ENCODE assay signal across 13 cellular contexts in the genomic region with DNA sequence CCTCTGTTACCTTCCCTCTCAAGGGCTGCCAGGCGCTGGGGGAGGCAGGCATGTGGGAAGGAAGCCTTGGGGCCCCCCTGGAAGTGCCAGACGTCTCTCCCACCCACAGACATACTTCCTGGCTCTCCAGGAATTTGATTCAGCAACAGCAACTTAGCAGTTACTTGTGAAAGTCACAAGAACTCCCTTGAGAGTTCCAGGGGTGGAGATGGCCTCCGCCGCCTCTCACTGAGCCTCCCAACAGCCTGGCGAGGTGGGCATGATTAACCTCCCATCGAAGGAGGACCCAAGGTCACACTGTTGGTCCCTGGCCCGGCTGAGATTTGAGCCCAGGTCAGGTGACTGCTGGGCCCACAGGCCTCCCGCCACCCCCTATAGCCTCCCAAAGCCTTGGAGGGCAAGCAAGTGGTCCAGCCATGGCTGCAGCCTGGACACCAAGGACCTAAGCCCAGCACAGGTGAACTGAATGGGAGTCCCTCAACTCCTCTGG. TPM values are rescaled to one million over a fixed set of nuclear protein-coding genes. Genes with fewer than 3 reads are reported as not detected.
DNase-seq lines count a peak whose midpoint lies in the region; ATAC-seq and TF ChIP-seq lines count a peak whose summit lies in the region.
"Had no signal": no experiment of that assay in that cellular context is flagged by ENCODE, and none has a peak within 500 bp of the region (broad histone marks: within the 10 kb centered on the region; RNA-seq: fewer than 3 reads in every experiment).

No MANE protein-coding gene starts in this region.

- H3K27ac Mint-ChIP-seq in CD4-positive, CD25-positive, alpha-beta regulatory T cell, result peak overlapping the region in 2 of 3 donors; percentile 12 to 37
- H3K27ac Mint-ChIP-seq in chondrocyte (ENCODE audit: unreplicated experiment), result peak overlapping the region; percentile 88
- H3K27ac Mint-ChIP-seq: natural killer cell had no signal

- H3K9me3 Mint-ChIP-seq in CD4-positive, CD25-positive, alpha-beta regulatory T cell, result peaks cover 0 to 2% (median 0%) of the 10 kb centered on the region in 7 donors
- H3K9me3 Mint-ChIP-seq in chondrocyte (ENCODE audit: low read depth), result no peaks in the 10 kb centered on the region
- H3K9me3 Mint-ChIP-seq: natural killer cell had no signal

- no peaks in the 10 kb centered on the region for H3K36me3 Mint-ChIP-seq in CD4-positive, CD25-positive, alpha-beta regulatory T cell
- no peaks in the 10 kb centered on the region for H3K36me3 Mint-ChIP-seq in chondrocyte (ENCODE audit: low read depth)
- H3K36me3 Mint-ChIP-seq: natural killer cell had no signal

- no peak overlapping the region for H3K27ac ChIP-seq in CD4-positive, CD25-positive, alpha-beta regulatory T cell (ENCODE audit: insufficient read depth, low read length, poor library complexity, severe bottlenecking)
- H3K27ac ChIP-seq in KOPT-K1 (ENCODE audit: low read depth, low read length, poor library complexity, severe bottlenecking) (peak overlapping the region; percentile 12), muscle layer of duodenum (ENCODE audit: low read length) (peak overlapping the region; percentile 62)

- no peaks in the 10 kb centered on the region for H3K9me3 ChIP-seq in CD4-positive, CD25-positive, alpha-beta regulatory T cell (ENCODE audit: control insufficient read depth in 2 of 2, low read length in 2 of 2)
- H3K9me3 ChIP-seq in KOPT-K1 (ENCODE audit: insufficient read depth, low read length, poor library complexity, severe bottlenecking), result no peaks in the 10 kb centered on the region
- no peaks in the 10 kb centered on the region for H3K9me3 ChIP-seq in muscle layer of duodenum (ENCODE audit: control insufficient read depth in 1 of 2, low read length in 2 of 2)

- H3K4me1 Mint-ChIP-seq in CD4-positive, CD25-positive, alpha-beta regulatory T cell, result peaks cover 6 to 25% (median 14%) of the 10 kb centered on the region in 4 donors
- H3K4me1 Mint-ChIP-seq in chondrocyte (ENCODE audit: low read depth), result peaks cover 75% of the 10 kb centered on the region

- no peak for DNase-seq in CD4-positive, CD25-positive, alpha-beta regulatory T cell
- no peak for DNase-seq in chondrocyte (ENCODE audit: low spot score)
- no peak for DNase-seq in HT-29 (ENCODE audit: low spot score)
- no peak for DNase-seq in NCI-H2227 (lab: John Stamatoyannopoulos, UW; ENCODE audit: unreplicated experiment)
- DNase-seq: activated CD4-positive, alpha-beta T cell treated with anti-CD3 and anti-CD28 coated beads for 4 hours; glutamatergic neuron; natural killer cell; NCI-H1694; stimulated activated CD4-positive, alpha-beta T cell treated with anti-CD3 and anti-CD28 coated beads, Interleukin-1b, Interleukin-23, amount 100 ng/mL, for 48 hours had no signal

- H3K27me3 ChIP-seq in CD4-positive, CD25-positive, alpha-beta regulatory T cell (ENCODE audit: control insufficient read depth, insufficient read depth, low read length), result no peaks in the 10 kb centered on the region
- no peaks in the 10 kb centered on the region for H3K27me3 ChIP-seq in muscle layer of duodenum (ENCODE audit: low read depth, low read length)

- H3K4me3 Mint-ChIP-seq in CD4-positive, CD25-positive, alpha-beta regulatory T cell, result no peak overlapping the region
- no peak overlapping the region for H3K4me3 Mint-ChIP-seq in chondrocyte (ENCODE audit: unreplicated experiment)
- H3K4me3 Mint-ChIP-seq: natural killer cell had no signal

- H3K4me3 ChIP-seq in CD4-positive, CD25-positive, alpha-beta regulatory T cell (ENCODE audit: low read depth, low read length), result no peak overlapping the region
- peak overlapping the region in 1 of 2 donors; percentile 17 for H3K4me3 ChIP-seq in muscle layer of duodenum (ENCODE audit: low read depth in 1 of 2, low read length in 2 of 2)

- no peak for ATAC-seq in CD4-positive, CD25-positive, alpha-beta regulatory T cell (ENCODE audit: low read depth in 2 of 2)
- ATAC-seq in GM21423 (IDR thresholded peaks at IDR 0.05; ENCODE audit: unreplicated experiment) (no peak), GM19467 (IDR thresholded peaks at IDR 0.05; ENCODE audit: unreplicated experiment) (no peak)

- H3K36me3 ChIP-seq in CD4-positive, CD25-positive, alpha-beta regulatory T cell (ENCODE audit: control insufficient read depth, insufficient read depth, low read length), result no peaks in the 10 kb centered on the region
- H3K36me3 ChIP-seq in KOPT-K1 (ENCODE audit: insufficient read depth, low read length), result no peaks in the 10 kb centered on the region
- no peaks in the 10 kb centered on the region for H3K36me3 ChIP-seq in muscle layer of duodenum (ENCODE audit: control insufficient read depth in 1 of 2, insufficient read depth in 2 of 2, low read length in 2 of 2)

- TF ChIP-seq CTCF in chondrocyte (IDR thresholded peaks at IDR 0.05), result no peak

- peaks cover 13% of the 10 kb centered on the region for H3K27me3 Mint-ChIP-seq in CD4-positive, CD25-positive, alpha-beta regulatory T cell
- no peaks in the 10 kb centered on the region for H3K27me3 Mint-ChIP-seq in chondrocyte (ENCODE audit: low read depth)

- peaks cover 10% of the 10 kb centered on the region for H3K4me1 ChIP-seq in CD4-positive, CD25-positive, alpha-beta regulatory T cell (ENCODE audit: control insufficient read depth, insufficient read depth, low read length, poor library complexity, severe bottlenecking)
- peaks cover 26 to 29% of the 10 kb centered on the region in 2 donors for H3K4me1 ChIP-seq in muscle layer of duodenum (ENCODE audit: control insufficient read depth in 1 of 2, insufficient read depth in 2 of 2, low read length in 2 of 2)

RNA-seq across cellular contexts. Expression of a gene that starts 14.0 kb away (rescaled TPM):
- total RNA-seq in CD4-positive, CD25-positive, alpha-beta regulatory T cell, result not detected
- not detected for polyA plus RNA-seq in CD4-positive, CD25-positive, alpha-beta regulatory T cell
- 41.7 to 46.2 TPM (median 42.3 TPM) in 3 replicates for total RNA-seq in chondrocyte
- 107 and 118 TPM in 2 replicates for total RNA-seq in HT-29 (2014; rRNA removed; shearing (Covaris generic))
- total RNA-seq: natural killer cell had no signal

Comparison
In these comparisons a context has a peak if more than half of its experiments do, and no peak if none do; other contexts are left out.
1. RNA of a gene that starts 14.0 kb away (total RNA-seq): 107 to 118 TPM in HT-29 and 41.7 to 46.2 TPM in chondrocyte; not detected in CD4-positive, CD25-positive, alpha-beta regulatory T cell (single experiment); every median in the first group is over 10 times any median in the second.